In the genomic region with DNA sequence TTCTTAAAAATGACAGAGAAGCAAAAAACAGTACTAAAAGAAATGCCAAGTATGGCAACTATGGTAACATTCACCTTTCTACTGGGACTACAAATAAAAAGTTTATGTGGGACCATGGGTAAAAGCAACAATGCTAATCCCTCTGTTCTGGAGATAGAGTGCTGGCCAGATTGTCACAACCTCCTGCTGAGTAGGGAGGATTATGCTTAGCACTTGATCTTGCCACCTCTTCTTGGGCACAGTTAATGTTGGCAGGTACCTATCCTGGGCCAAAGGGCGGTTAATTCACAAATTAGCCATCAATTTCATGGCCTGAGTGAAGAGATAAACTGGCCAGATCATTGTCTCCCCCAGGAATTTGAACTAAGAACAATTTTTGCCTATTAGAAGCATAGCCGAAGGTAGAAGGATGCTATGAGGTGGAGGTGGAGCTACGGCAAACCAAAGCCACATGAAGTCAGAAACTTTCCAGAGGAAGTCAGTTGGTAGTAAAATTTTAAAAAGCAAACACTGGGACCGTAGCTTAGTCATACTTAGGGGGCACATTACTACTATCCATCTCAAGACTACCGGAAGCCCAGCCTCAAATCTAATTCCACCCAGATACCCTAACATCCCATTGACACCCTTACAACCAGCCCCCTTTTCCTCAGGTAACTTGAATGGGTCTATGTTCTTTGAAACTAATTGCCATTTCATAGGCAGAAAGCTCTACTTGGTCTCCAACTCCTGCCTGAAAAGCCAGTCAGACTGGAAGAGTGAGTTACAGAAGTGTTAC, we compare ENCODE assay signal across 9 cellular contexts. TPM values are rescaled to one million over a fixed set of nuclear protein-coding genes. Genes with fewer than 3 reads are reported as not detected.
A peak's percentile ranks its signal among the peaks of the same experiment; 100 is the strongest.
DNase-seq lines count a peak whose midpoint lies in the region; ATAC-seq, FAIRE-seq and TF ChIP-seq lines count a peak whose summit lies in the region.
"Had no signal": no experiment of that assay in that cellular context is flagged by ENCODE, and none has a peak within 500 bp of the region (broad histone marks: within the 10 kb centered on the region; RNA-seq: fewer than 3 reads in every experiment).

No MANE protein-coding gene starts in this region.

- H3K27me3 Mint-ChIP-seq in stimulated activated memory B cell treated with anti-CD40 and anti-IgM and Interleukin-4, amounts not matched to agents 10 μg/mL and 1 μg/mL and 100 μg/mL, for 72 hours: no peaks in the 10 kb centered on the region
- no peaks in the 10 kb centered on the region for H3K27me3 Mint-ChIP-seq in CD14-positive monocyte (ENCODE audit: low read depth in 3 of 3)
- H3K27me3 Mint-ChIP-seq: dendritic cell treated with granulocyte-macrophage colony-stimulating factor and Interleukin-4, amounts not matched to agents 40 ng/mL and 50 ng/mL, for 4 days had no signal

- no peak for TF ChIP-seq POLR2A in H54 (IDR thresholded peaks at IDR 0.05; ENCODE audit: low read depth, low read length)

- H3K9me3 Mint-ChIP-seq in stimulated activated memory B cell treated with anti-CD40 and anti-IgM and Interleukin-4, amounts not matched to agents 10 μg/mL and 1 μg/mL and 100 μg/mL, for 72 hours: no peaks in the 10 kb centered on the region
- H3K9me3 Mint-ChIP-seq in CD14-positive monocyte: no peaks in the 10 kb centered on the region
- H3K9me3 Mint-ChIP-seq: dendritic cell treated with granulocyte-macrophage colony-stimulating factor and Interleukin-4, amounts not matched to agents 40 ng/mL and 50 ng/mL, for 4 days had no signal

- no peak for FAIRE-seq in H54 (lab: Jason Lieb, UNC)

- ATAC-seq in GM21423 (IDR thresholded peaks at IDR 0.05; ENCODE audit: unreplicated experiment): peak; percentile 28
- ATAC-seq in stimulated activated memory B cell treated with anti-CD40 and anti-IgM and Interleukin-4, amounts not matched to agents 10 μg/mL and 1 μg/mL and 100 μg/mL, for 72 hours: no peak

- H3K4me1 Mint-ChIP-seq in stimulated activated memory B cell treated with anti-CD40 and anti-IgM and Interleukin-4, amounts not matched to agents 10 μg/mL and 1 μg/mL and 100 μg/mL, for 72 hours: peaks cover 37% of the 10 kb centered on the region
- H3K4me1 Mint-ChIP-seq in CD14-positive monocyte: peaks cover 41% of the 10 kb centered on the region

- DNase-seq in T-helper 2 cell (peak in 3 of 5 experiments; percentile 22 to 82 (median 30)), epithelial cell of esophagus (ENCODE audit: low read depth) (peak; percentile 85), NCI-H146 treated with DMSO at 0.1 percent for 48 hours (lab: John Stamatoyannopoulos, UW; ENCODE audit: unreplicated experiment) (no peak), CD14-positive monocyte (ENCODE audit: low spot score) (no peak), H54 (ENCODE audit: insufficient read length, low spot score) (no peak)

- intact Hi-C loops in CD14-positive monocyte (cut with micrococcal nuclease): loop anchor here (5.0 to 10.0 kb wide), 4 partner anchors 181 to 644 kb away; partner anchors contain the start of genes KIFAP3 (in 2 of the 2), BLZF1 (in 1 of the 2), GORAB (in 1 of the 2) and NME7 (in 1 of the 2)

- peak overlapping the region; percentile 75; the same call in 1 of the 2 replicates for H3K27ac ChIP-seq in C4-2B

- TF ChIP-seq CTCF in C4-2B (conservative IDR thresholded peaks at IDR 0.05) (no peak), epithelial cell of esophagus (IDR thresholded peaks at IDR 0.05; ENCODE audit: insufficient read depth, low read depth, low read length, missing control alignments) (no peak), CD14-positive monocyte (IDR thresholded peaks at IDR 0.05) (no peak)

- peak overlapping the region; percentile 64 for H3K27ac Mint-ChIP-seq in stimulated activated memory B cell treated with anti-CD40 and anti-IgM and Interleukin-4, amounts not matched to agents 10 μg/mL and 1 μg/mL and 100 μg/mL, for 72 hours
- H3K27ac Mint-ChIP-seq in CD14-positive monocyte: peak overlapping the region in 2 of 7 donors; percentile 2 to 12
- H3K27ac Mint-ChIP-seq: dendritic cell treated with granulocyte-macrophage colony-stimulating factor and Interleukin-4, amounts not matched to agents 40 ng/mL and 50 ng/mL, for 4 days had no signal

- H3K4me3 Mint-ChIP-seq in stimulated activated memory B cell treated with anti-CD40 and anti-IgM and Interleukin-4, amounts not matched to agents 10 μg/mL and 1 μg/mL and 100 μg/mL, for 72 hours: peak overlapping the region; percentile 59
- peak overlapping the region in 1 of 2 donors; percentile 12 for H3K4me3 Mint-ChIP-seq in CD14-positive monocyte
- H3K4me3 Mint-ChIP-seq: dendritic cell treated with granulocyte-macrophage colony-stimulating factor and Interleukin-4, amounts not matched to agents 40 ng/mL and 50 ng/mL, for 4 days had no signal

- peak overlapping the region; percentile 14 for H3K4me3 ChIP-seq in epithelial cell of esophagus (ENCODE audit: low read length)

- peaks cover 9% of the 10 kb centered on the region for H3K36me3 Mint-ChIP-seq in stimulated activated memory B cell treated with anti-CD40 and anti-IgM and Interleukin-4, amounts not matched to agents 10 μg/mL and 1 μg/mL and 100 μg/mL, for 72 hours
- H3K36me3 Mint-ChIP-seq in CD14-positive monocyte: peaks cover 26% of the 10 kb centered on the region in 2 donors

RNA-seq across cellular contexts. Expression of gene SCYL3, which starts 2.7 kb away (rescaled TPM):
- polyA plus RNA-seq in CD14-positive monocyte: 1 to 10 TPM; 2.3 to 3.6 TPM

Comparison
In these comparisons a context has a peak if more than half of its experiments do, and no peak if none do; other contexts are left out.
1. DNase-seq: peak in T-helper 2 cell (3 of 5) and epithelial cell of esophagus (single experiment); none in NCI-H146 treated with DMSO at 0.1 percent for 48 hours (single experiment), CD14-positive monocyte (single experiment) and H54 (single experiment).